In the genomic region with DNA sequence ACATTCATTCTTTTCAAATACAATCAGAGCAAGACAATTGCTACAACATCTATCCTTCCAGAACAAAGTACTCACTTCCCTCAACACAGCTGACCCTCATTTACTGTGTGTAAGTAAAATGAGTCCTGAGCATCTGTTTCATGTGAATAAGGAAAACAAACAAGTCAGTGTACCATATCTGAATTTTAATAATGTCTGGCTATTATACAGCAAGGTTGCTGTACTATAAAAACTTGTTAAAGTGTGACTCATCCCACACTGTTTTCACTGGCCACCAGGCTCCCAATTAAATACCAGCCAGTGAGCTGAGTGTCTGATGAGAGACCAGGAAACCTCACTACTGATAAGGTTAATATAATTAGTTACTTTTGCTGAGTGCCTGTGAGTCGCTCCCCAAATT, we compare ENCODE assay signal across 18 cellular contexts.
DNase-seq lines count a peak whose midpoint lies in the region; ATAC-seq, FAIRE-seq and TF ChIP-seq lines count a peak whose summit lies in the region.
"Had no signal": no experiment of that assay in that cellular context is flagged by ENCODE, and none has a peak within 500 bp of the region (broad histone marks: within the 10 kb centered on the region; RNA-seq: fewer than 3 reads in every experiment).

No MANE protein-coding gene starts in this region.

- H3K27me3 ChIP-seq in PC-3 (ENCODE audit: low read length) (no peaks in the 10 kb centered on the region), bronchial epithelial cell (ENCODE audit: control insufficient read depth, insufficient read depth, low read length) (no peaks in the 10 kb centered on the region), transverse colon (no peaks in the 10 kb centered on the region)
- H3K27me3 ChIP-seq: suprapubic skin had no signal

- WGBS in transverse colon (ENCODE audit: low coverage in 1 of 2), 2 donors, result 26% methylated on average over 1 of the region's 1 CpG; no CpG with 5 or more reads in 1 of the 2 donors

- BruUV-seq in PC-3 (replicated peaks; lab: Mats Ljungman, UMichigan), result no TSS peak

- H3K36me3 ChIP-seq in PC-3 (ENCODE audit: low read depth, low read length) (no peaks in the 10 kb centered on the region), bronchial epithelial cell (ENCODE audit: control insufficient read depth, insufficient read depth, low read length) (no peaks in the 10 kb centered on the region), transverse colon (no peaks in the 10 kb centered on the region)
- H3K36me3 ChIP-seq: suprapubic skin had no signal

- POLR2A ChIA-PET in PC-3 (lab: Charles Lee; ENCODE audit: unreplicated experiment), result no interaction called here

- H3K4me2 ChIP-seq in PC-3 (ENCODE audit: low read length), result no peak overlapping the region

- H3K9me2 ChIP-seq in PC-3 (replicated peaks; ENCODE audit: low read length), result no peaks in the 10 kb centered on the region

- H2AFZ ChIP-seq in PC-3 (ENCODE audit: low read length), result no peak overlapping the region

- intact Hi-C loops in PC-3 (cut with micrococcal nuclease) (no loop called here), transverse colon (cut with DNase I; ENCODE audit: low total_unique reads) (no loop called here)

- no peaks in the 10 kb centered on the region for H3K36me3 Mint-ChIP-seq in mesothelial cell of epicardium
- H3K36me3 Mint-ChIP-seq: activated naive CD8-positive, alpha-beta T cell treated with anti-CD3 and anti-CD28 coated beads for 36 hours; memory B cell; WTC11 had no signal

- ATAC-seq in PC-3 (peak; percentile 43; the same call in 1 of the 2 replicates), HG03025 (IDR thresholded peaks at IDR 0.05; ENCODE audit: low FRiP score, unreplicated experiment) (no peak)
- ATAC-seq: T-helper 17 cell, WTC11 had no signal

- H3F3A ChIP-seq in PC-3 (ENCODE audit: low read length, unreplicated experiment), result no peaks in the 10 kb centered on the region

- CTCF ChIA-PET in PC-3 (lab: Charles Lee), result no interaction called here

- H3K4me3 Mint-ChIP-seq in mesothelial cell of epicardium, result no peak overlapping the region
- H3K4me3 Mint-ChIP-seq: activated CD4-positive, alpha-beta memory T cell treated with anti-CD3 and anti-CD28 coated beads, Interleukin-2, amount 10 ng/mL, durations not matched to agents 7 days and 5 days; activated naive CD8-positive, alpha-beta T cell treated with anti-CD3 and anti-CD28 coated beads for 36 hours; HFFc6; memory B cell; neural crest cell; T-helper 17 cell; WTC11 had no signal

- H3K27ac Mint-ChIP-seq in mesothelial cell of epicardium, result peak overlapping the region; percentile 68
- H3K27ac Mint-ChIP-seq: activated CD4-positive, alpha-beta memory T cell treated with anti-CD3 and anti-CD28 coated beads, Interleukin-2, amount 10 ng/mL, durations not matched to agents 7 days and 5 days; activated naive CD8-positive, alpha-beta T cell treated with anti-CD3 and anti-CD28 coated beads for 36 hours; HFFc6; memory B cell; T-helper 17 cell; WTC11 had no signal

- no peak for TF ChIP-seq CTCF in PC-3 (conservative IDR thresholded peaks at IDR 0.05; ENCODE audit: low read depth, low read length)
- TF ChIP-seq CTCF in bronchial epithelial cell (IDR thresholded peaks at IDR 0.05; ENCODE audit: insufficient read depth, low read length, severe bottlenecking), result no peak
- no peak for TF ChIP-seq CTCF in mesothelial cell of epicardium (IDR thresholded peaks at IDR 0.05; ENCODE audit: unreplicated experiment)
- no peak for TF ChIP-seq CTCF in transverse colon (IDR thresholded peaks at IDR 0.05)

- H3K4me1 Mint-ChIP-seq in mesothelial cell of epicardium, result peaks cover 24% of the 10 kb centered on the region
- H3K4me1 Mint-ChIP-seq: activated CD4-positive, alpha-beta memory T cell treated with anti-CD3 and anti-CD28 coated beads, Interleukin-2, amount 10 ng/mL, durations not matched to agents 7 days and 5 days; activated naive CD8-positive, alpha-beta T cell treated with anti-CD3 and anti-CD28 coated beads for 36 hours; memory B cell; T-helper 17 cell had no signal

- peak; percentile 16 for DNase-seq in DMS 273 treated with DMSO at 0.1 percent for 48 hours (lab: John Stamatoyannopoulos, UW)
- DNase-seq in PC-3, result peak; percentile 38
- peak; percentile 33 for DNase-seq in bronchial epithelial cell (ENCODE audit: low read depth)
- DNase-seq in mesothelial cell of epicardium (ENCODE audit: low spot score in 2 of 2, unreplicated experiment in 2 of 2), result no peak
- DNase-seq in hepatic stellate cell (ENCODE audit: low spot score), result no peak
- DNase-seq in transverse colon, result no peak
- DNase-seq: activated CD4-positive, alpha-beta memory T cell treated with anti-CD3 and anti-CD28 coated beads, Interleukin-2, amount 10 ng/mL, durations not matched to agents 7 days and 5 days; activated naive CD8-positive, alpha-beta T cell treated with anti-CD3 and anti-CD28 coated beads for 36 hours; activated T-cell treated with anti-CD3 and anti-CD28 coated beads, Interleukin-2, amount 50 U/mL, for 48 hours; HFFc6; NCI-H146; SHP77; T-helper 17 cell had no signal

- H3K9me3 ChIP-seq in PC-3 (ENCODE audit: low read length) (no peaks in the 10 kb centered on the region), transverse colon (no peaks in the 10 kb centered on the region)
- H3K9me3 ChIP-seq: suprapubic skin had no signal

- H3K9me3 Mint-ChIP-seq in mesothelial cell of epicardium, result no peaks in the 10 kb centered on the region
- H3K9me3 Mint-ChIP-seq: activated CD4-positive, alpha-beta memory T cell treated with anti-CD3 and anti-CD28 coated beads, Interleukin-2, amount 10 ng/mL, durations not matched to agents 7 days and 5 days; activated naive CD8-positive, alpha-beta T cell treated with anti-CD3 and anti-CD28 coated beads for 36 hours; memory B cell; neural crest cell; WTC11 had no signal

- no peak for FAIRE-seq in bronchial epithelial cell (lab: Jason Lieb, UNC)

- H3K4me1 ChIP-seq in PC-3 (ENCODE audit: insufficient read depth, low read length) (peaks cover 5% of the 10 kb centered on the region; the same call in 1 of the 2 replicates), transverse colon (no peaks in the 10 kb centered on the region)
- H3K4me1 ChIP-seq: suprapubic skin had no signal

- no peak overlapping the region for H3K4me3 ChIP-seq in PC-3 (ENCODE audit: low read length)
- H3K4me3 ChIP-seq in bronchial epithelial cell (ENCODE audit: low read depth, low read length), result no peak overlapping the region
- no peak overlapping the region for H3K4me3 ChIP-seq in transverse colon
- H3K4me3 ChIP-seq: suprapubic skin had no signal

- H3K9ac ChIP-seq in PC-3 (ENCODE audit: low read length), result no peak overlapping the region

- H3K27me3 Mint-ChIP-seq in mesothelial cell of epicardium (ENCODE audit: low read depth), result no peaks in the 10 kb centered on the region

- no peaks in the 10 kb centered on the region for H3K79me2 ChIP-seq in PC-3 (ENCODE audit: low read length)

- TF ChIP-seq EP300 in transverse colon (IDR thresholded peaks at IDR 0.05; ENCODE audit: low read depth), result no peak

- in situ Hi-C loops in transverse colon (cut with MboI; ENCODE audit: low pct_ligation_motif_present in 1 of 4, low pct_unique_long_range_greater_than_20kb in 1 of 4, low sequenced_read_pairs in 3 of 4), result loop anchor here in 1 of 4 donors (25.0 kb wide), 1 partner anchor 1015 kb away; no protein-coding TSS in a partner anchor

- H4K20me1 ChIP-seq in PC-3 (ENCODE audit: low read length), result no peaks in the 10 kb centered on the region

- TF ChIP-seq POLR2A in transverse colon (IDR thresholded peaks at IDR 0.05), result no peak

- H3K27ac ChIP-seq in PC-3 (ENCODE audit: low read length) (no peak overlapping the region), transverse colon (no peak overlapping the region)
- H3K27ac ChIP-seq: suprapubic skin had no signal

Comparison
In these comparisons a context has a peak if more than half of its experiments do, and no peak if none do; other contexts are left out.
1. DNase-seq: peak in DMS 273 treated with DMSO at 0.1 percent for 48 hours (single experiment), PC-3 (single experiment) and bronchial epithelial cell (single experiment); none in mesothelial cell of epicardium (0 of 2), hepatic stellate cell (single experiment) and transverse colon (single experiment).